9 cellular contexts compared by ENCODE assay signal in genomic region chr22:41699264-41700104, GRCh38.
DNase-seq lines count a peak whose midpoint lies in the region; ATAC-seq lines count a peak whose summit lies in the region.
"Had no signal": no experiment of that assay in that cellular context is flagged by ENCODE, and none has a peak within 500 bp of the region (broad histone marks: within the 10 kb centered on the region; RNA-seq: fewer than 3 reads in every experiment).

TSS of gene MEI1 (plus strand) at chr22:41699503. CDS start at chr22:41699539, 36 bp downstream.

- H3K36me3 Mint-ChIP-seq in effector memory CD8-positive, alpha-beta T cell (ENCODE audit: insufficient read depth) = peaks cover 11% of the 10 kb centered on the region

- no peaks in the 10 kb centered on the region for H3K36me3 ChIP-seq in muscle layer of duodenum (ENCODE audit: control insufficient read depth in 1 of 2, insufficient read depth in 2 of 2, low read length in 2 of 2)

- H3K4me3 Mint-ChIP-seq in effector memory CD8-positive, alpha-beta T cell = peak within 1 kb of the TSS; percentile 60 to 68

- H3K4me1 ChIP-seq in muscle layer of duodenum (ENCODE audit: control insufficient read depth in 1 of 2, insufficient read depth in 2 of 2, low read length in 2 of 2) = peaks cover 3 to 15% of the 10 kb centered on the region in 2 donors

- peak within 1 kb of the TSS; percentile 18 to 67 for H3K27ac Mint-ChIP-seq in effector memory CD8-positive, alpha-beta T cell

- peaks cover 6 to 9% of the 10 kb centered on the region in 2 donors for H3K4me1 Mint-ChIP-seq in effector memory CD8-positive, alpha-beta T cell (ENCODE audit: low read depth in 2 of 2)

- H3K27ac ChIP-seq in muscle layer of duodenum (ENCODE audit: low read length) = no peak within 1 kb of the TSS
- H3K27ac ChIP-seq: KMS-11 had no signal

- no peaks in the 10 kb centered on the region for H3K9me3 Mint-ChIP-seq in effector memory CD8-positive, alpha-beta T cell

- ATAC-seq in effector memory CD8-positive, alpha-beta T cell (replicated peaks) = peak; percentile 66
- ATAC-seq in HG02840 (IDR thresholded peaks at IDR 0.05; ENCODE audit: low FRiP score, unreplicated experiment) (no peak), GM19395 (IDR thresholded peaks at IDR 0.05; ENCODE audit: unreplicated experiment) (no peak)

- no peaks in the 10 kb centered on the region for H3K27me3 ChIP-seq in muscle layer of duodenum (ENCODE audit: low read depth, low read length)

- no peaks in the 10 kb centered on the region for H3K9me3 ChIP-seq in muscle layer of duodenum (ENCODE audit: control insufficient read depth in 1 of 2, low read length in 2 of 2)

- no peaks in the 10 kb centered on the region for H3K27me3 Mint-ChIP-seq in effector memory CD8-positive, alpha-beta T cell

- peak within 1 kb of the TSS; percentile 13 to 37 for H3K4me3 ChIP-seq in muscle layer of duodenum (ENCODE audit: low read depth in 1 of 2, low read length in 2 of 2)

- DNase-seq in GM19238 (ENCODE audit: insufficient read length, low spot score) (peak; percentile 90), NCI-H2227 treated with DMSO at 0.1 percent for 48 hours (lab: John Stamatoyannopoulos, UW) (no peak)
- peak; percentile 96 for DNase-seq in activated CD8-positive, alpha-beta memory T cell treated with anti-CD3 and anti-CD28 coated beads for 24 hours
- peak; percentile 63 to 79 (median 76) for DNase-seq in effector memory CD8-positive, alpha-beta T cell
- peak; percentile 77 to 81 for DNase-seq in stimulated activated CD8-positive, alpha-beta memory T cell treated with anti-CD3 and anti-CD28 coated beads, Interleukin-7, amount 100 ng/mL, for 1 hour (ENCODE audit: low read depth in 2 of 2)
